13 cellular contexts compared by ENCODE assay signal in the genomic region with DNA sequence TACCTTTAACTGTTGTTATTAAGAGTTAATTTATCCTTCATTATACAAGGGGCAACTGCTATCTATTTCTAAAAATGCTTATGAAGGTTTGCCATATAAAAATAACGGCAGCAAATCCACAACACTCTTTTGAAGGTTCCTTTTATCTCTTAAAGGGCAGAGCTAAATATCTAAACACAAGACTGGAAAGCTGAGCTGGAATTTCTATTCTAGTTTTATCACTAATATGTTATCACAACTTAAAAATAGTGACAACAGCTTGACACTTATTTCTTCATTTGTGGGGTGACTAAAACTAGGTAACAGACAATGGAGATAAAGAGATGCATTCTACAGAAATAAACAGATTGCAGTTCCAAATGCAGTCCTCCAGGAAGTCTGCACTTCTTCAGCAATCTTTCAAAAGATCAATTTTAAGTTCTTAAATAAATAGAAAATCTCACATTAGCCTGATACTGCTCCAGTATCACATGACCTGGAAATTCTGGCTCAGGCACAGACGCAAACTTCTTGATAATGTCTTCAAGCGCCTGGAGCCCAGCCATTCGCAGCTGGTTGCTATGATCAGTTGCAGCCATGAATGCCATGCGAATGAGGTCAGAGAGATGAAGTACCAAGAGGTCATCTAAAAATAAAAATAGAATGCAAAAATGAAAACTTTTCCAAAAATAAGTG. TPM values are rescaled to one million over a fixed set of nuclear protein-coding genes. Genes with fewer than 3 reads are reported as not detected.
DNase-seq lines count a peak whose midpoint lies in the region; TF ChIP-seq lines count a peak whose summit lies in the region.
"Had no signal": no experiment of that assay in that cellular context is flagged by ENCODE, and none has a peak within 500 bp of the region (broad histone marks: within the 10 kb centered on the region; RNA-seq: fewer than 3 reads in every experiment).

No MANE protein-coding gene starts in this region.

- H3K36me3 ChIP-seq in uterus (peaks cover 0 to 2% of the 10 kb centered on the region in 2 donors), colonic mucosa (peaks cover 7% of the 10 kb centered on the region)

- intact Hi-C loops in uterus (cut with DNase I; ENCODE audit: low total_unique reads), result no loop called here
- intact Hi-C loops in colonic mucosa (cut with DNase I), result no loop called here

- TF ChIP-seq CTCF in fibroblast of villous mesenchyme (IDR thresholded peaks at IDR 0.05; ENCODE audit: insufficient read depth, low read depth, low read length) (no peak), uterus (IDR thresholded peaks at IDR 0.05) (no peak), colonic mucosa (IDR thresholded peaks at IDR 0.05) (no peak)

- H3K27me3 ChIP-seq in uterus, result no peaks in the 10 kb centered on the region
- no peaks in the 10 kb centered on the region for H3K27me3 ChIP-seq in colonic mucosa
- H3K27me3 ChIP-seq: foreskin keratinocyte had no signal

- no peak for TF ChIP-seq POLR2A in uterus (IDR thresholded peaks at IDR 0.05)

- peaks cover 0 to 6% of the 10 kb centered on the region in 2 donors for H3K4me1 ChIP-seq in uterus
- H3K4me1 ChIP-seq in colonic mucosa, result no peaks in the 10 kb centered on the region
- H3K4me1 ChIP-seq: foreskin keratinocyte had no signal

- H3K9ac ChIP-seq in colonic mucosa (ENCODE audit: low read depth in 2 of 2, low read length in 2 of 2), result no peak overlapping the region

- peak overlapping the region; percentile 28 to 70 for H3K27ac ChIP-seq in uterus
- H3K27ac ChIP-seq in colonic mucosa, result no peak overlapping the region
- H3K27ac ChIP-seq: 22Rv1, foreskin keratinocyte had no signal

- H3K9me3 ChIP-seq in uterus (no peaks in the 10 kb centered on the region), colonic mucosa (no peaks in the 10 kb centered on the region)

- H3K4me3 ChIP-seq in fibroblast of villous mesenchyme (ENCODE audit: low read depth, low read length) (no peak overlapping the region), uterus (no peak overlapping the region), colonic mucosa (no peak overlapping the region)

- DNase-seq in NCI-H2196 (lab: John Stamatoyannopoulos, UW; ENCODE audit: unreplicated experiment), result peak; percentile 42
- no peak for DNase-seq in NCI-H2196 treated with DMSO at 0.1 percent for 48 hours (lab: John Stamatoyannopoulos, UW; ENCODE audit: unreplicated experiment)
- peak; percentile 88 for DNase-seq in fibroblast of villous mesenchyme (ENCODE audit: low read depth)
- peak; percentile 95 for DNase-seq in myocyte (ENCODE audit: low read depth)
- peak; percentile 70 to 73 for DNase-seq in uterus
- no peak for DNase-seq in GM19238 (ENCODE audit: insufficient read length, low spot score)
- DNase-seq in NCI-H2081 treated with DMSO at 0.1 percent for 48 hours (lab: John Stamatoyannopoulos, UW), result no peak
- no peak for DNase-seq in colonic mucosa
- DNase-seq: activated CD8-positive, alpha-beta T cell treated with anti-CD3 and anti-CD28 coated beads for 36 hours; foreskin keratinocyte; naive thymus-derived CD8-positive, alpha-beta T cell; NCI-H524 treated with DMSO at 0.1 percent for 48 hours had no signal

RNA-seq across cellular contexts. Expression of gene STRN, which starts 54.0 kb away (rescaled TPM):
- total RNA-seq in fibroblast of villous mesenchyme, result 14.2 and 16.4 TPM in 2 replicates
- total RNA-seq in myocyte, result 18.3 and 25.1 TPM in 2 replicates
- 8.5 TPM for polyA plus RNA-seq in myocyte (2012)
- total RNA-seq in uterus, result 10 to 100 TPM; 12.0 to 29.0 (median 20.2) TPM
- 10 to 100 TPM; 36.5 to 48.6 TPM for total RNA-seq in colonic mucosa

Comparison
In these comparisons a context has a peak if more than half of its experiments do, and no peak if none do; other contexts are left out.
1. DNase-seq: peak in NCI-H2196 (single experiment), fibroblast of villous mesenchyme (single experiment), myocyte (single experiment) and uterus (2 of 2); none in NCI-H2196 treated with DMSO at 0.1 percent for 48 hours (single experiment), GM19238 (single experiment), NCI-H2081 treated with DMSO at 0.1 percent for 48 hours (single experiment) and colonic mucosa (single experiment).